ENCODE assay signal across 8 cellular contexts in the genomic region with DNA sequence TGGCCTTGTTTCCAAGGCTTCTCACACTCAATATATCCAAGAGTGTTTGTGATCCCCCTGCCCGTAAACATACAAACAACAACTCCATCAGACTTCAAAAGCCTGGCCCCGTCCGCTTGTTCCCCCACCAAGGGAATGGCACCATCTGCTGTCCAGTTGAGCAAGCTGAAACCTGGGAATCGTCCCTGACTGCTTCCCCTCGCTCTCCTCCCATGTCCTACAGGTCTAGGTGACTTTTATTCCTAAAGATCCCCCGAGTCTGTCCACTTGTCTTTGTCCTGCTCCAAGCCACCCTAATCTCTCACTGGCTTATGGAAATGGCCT. TPM values are rescaled to one million over a fixed set of nuclear protein-coding genes. Genes with fewer than 3 reads are reported as not detected.
DNase-seq lines count a peak whose midpoint lies in the region; ATAC-seq lines count a peak whose summit lies in the region.

No MANE protein-coding gene starts in this region.

- no peak overlapping the region for H3K4me3 ChIP-seq in mesendoderm (ENCODE audit: low read length)

- no peak overlapping the region for H3K4ac ChIP-seq in mesendoderm (ENCODE audit: low read depth, low read length)

- no peak overlapping the region for H2AK5ac ChIP-seq in mesendoderm (ENCODE audit: low read length)

- H3K79me1 ChIP-seq in mesendoderm (ENCODE audit: low read length), result no peaks in the 10 kb centered on the region

- H3K27me3 ChIP-seq in mesendoderm (ENCODE audit: insufficient read depth, low read length, poor library complexity), result no peaks in the 10 kb centered on the region

- H3K27ac ChIP-seq in mesendoderm (ENCODE audit: low read depth, low read length), result no peak overlapping the region

- peaks cover 1% of the 10 kb centered on the region for H3K4me1 ChIP-seq in mesendoderm (ENCODE audit: control insufficient read depth, low read depth, low read length)

- ATAC-seq in HG03103 (IDR thresholded peaks at IDR 0.05; ENCODE audit: low read depth, unreplicated experiment) (peak; percentile 54), HG03280 (IDR thresholded peaks at IDR 0.05; ENCODE audit: unreplicated experiment) (no peak), GM18907 (IDR thresholded peaks at IDR 0.05; ENCODE audit: unreplicated experiment) (no peak), HG03097 (IDR thresholded peaks at IDR 0.05; ENCODE audit: low FRiP score, unreplicated experiment) (no peak)

- H3K56ac ChIP-seq in mesendoderm (ENCODE audit: low read length), result peak overlapping the region; percentile 40

- H3K23ac ChIP-seq in mesendoderm (ENCODE audit: low read length), result no peak overlapping the region

- no peak overlapping the region for H4K8ac ChIP-seq in mesendoderm (ENCODE audit: low read depth, low read length)

- no peak overlapping the region for H3K18ac ChIP-seq in mesendoderm (ENCODE audit: low read length)

- H3K4me2 ChIP-seq in mesendoderm (ENCODE audit: low read length), result no peak overlapping the region

- no peaks in the 10 kb centered on the region for H3K79me2 ChIP-seq in mesendoderm (ENCODE audit: control insufficient read depth, insufficient read depth, low read length)

- no peak overlapping the region for H2BK120ac ChIP-seq in mesendoderm (ENCODE audit: low read depth, low read length)

- H2BK15ac ChIP-seq in mesendoderm (replicated peaks; ENCODE audit: low read depth), result no peak overlapping the region

- in situ Hi-C loops in T47D (cut with HindIII; ENCODE audit: low pct_unique_long_range_greater_than_20kb, low sequenced_read_pairs), result no loop called here

- no peak overlapping the region for H4K5ac ChIP-seq in mesendoderm (ENCODE audit: low read length)

- H2BK5ac ChIP-seq in mesendoderm (ENCODE audit: low read length), result peak overlapping the region; percentile 37

- no peaks in the 10 kb centered on the region for H3K36me3 ChIP-seq in mesendoderm (ENCODE audit: control insufficient read depth, insufficient read depth, low read length)

- WGBS in mesendoderm (ENCODE audit: extremely low coverage, insufficient coverage, low lambda C conversion rate), result no CpG with 5 or more reads among the region's 6 CpGs

- no peak overlapping the region for H3K9ac ChIP-seq in mesendoderm (ENCODE audit: low read length)

- DNase-seq in COLO668 (lab: John Stamatoyannopoulos, UW; ENCODE audit: unreplicated experiment) (peak; percentile 28), T47D (ENCODE audit: low read depth in 1 of 2, low spot score in 1 of 2) (peak; percentile 29 to 92), mesendoderm (peak; percentile 89), MV-4-11 (lab: John Stamatoyannopoulos, UW) (no peak)

RNA-seq across cellular contexts. Expression of gene FAM174B, which starts 27.9 kb away (rescaled TPM):
- polyA plus RNA-seq in mesendoderm (2013, experiment 1 of 2), result 75.6 TPM
- 71.2 TPM for polyA plus RNA-seq in mesendoderm (2013, experiment 2 of 2)
